In genomic region chr15:90666135-90666909, GRCh38 we compare ENCODE assay signal across 9 cellular contexts. TPM values are rescaled to one million over a fixed set of nuclear protein-coding genes. Genes with fewer than 3 reads are reported as not detected.
DNase-seq lines count a peak whose midpoint lies in the region; ATAC-seq, FAIRE-seq and TF ChIP-seq lines count a peak whose summit lies in the region.
"Had no signal": no experiment of that assay in that cellular context is flagged by ENCODE, and none has a peak within 500 bp of the region (broad histone marks: within the 10 kb centered on the region; RNA-seq: fewer than 3 reads in every experiment).

No MANE protein-coding gene starts in this region.

- H3K36me3 ChIP-seq in kidney (ENCODE audit: control insufficient read depth in 1 of 2, insufficient read depth in 2 of 2, low read length in 2 of 2) (no peaks in the 10 kb centered on the region), thyroid gland (no peaks in the 10 kb centered on the region)

- no peak for DNase-seq in activated T-cell treated with anti-CD3 and anti-CD28 coated beads, Interleukin-2, amount 50 U/mL, for 4 hours
- DNase-seq in activated T-cell treated with anti-CD3 and anti-CD28 coated beads for 4 hours: no peak
- peak; percentile 25 for DNase-seq in kidney
- no peak for DNase-seq in thyroid gland

- ATAC-seq in activated T-cell treated with anti-CD3 and anti-CD28 coated beads, Interleukin-2, amount 50 U/mL, for 4 hours: no peak
- no peak for ATAC-seq in activated T-helper 17 cell treated with anti-CD3 and anti-CD28 coated beads, Interleukin-2, amount 50 U/mL, for 72 hours (replicated peaks)
- ATAC-seq in GM18858 (IDR thresholded peaks at IDR 0.05; ENCODE audit: unreplicated experiment) (no peak), HG03565 (IDR thresholded peaks at IDR 0.05; ENCODE audit: unreplicated experiment) (no peak), HG03039 (IDR thresholded peaks at IDR 0.05; ENCODE audit: unreplicated experiment) (no peak)

- H3K9me3 ChIP-seq in kidney (ENCODE audit: control insufficient read depth in 1 of 2, low read length in 2 of 2) (no peaks in the 10 kb centered on the region), thyroid gland (no peaks in the 10 kb centered on the region)

- H3K4me3 ChIP-seq in kidney (ENCODE audit: low read length in 2 of 2) (peak overlapping the region in 1 of 2 donors; percentile 75), thyroid gland (replicated peaks in 1 of 3) (peak overlapping the region in 1 of 3 donors; percentile 71)

- peak overlapping the region; percentile 80 for H3K4me3 Mint-ChIP-seq in activated T-cell treated with anti-CD3 and anti-CD28 coated beads, Interleukin-2, amount 50 U/mL, for 4 hours
- peak overlapping the region; percentile 86 for H3K4me3 Mint-ChIP-seq in activated T-helper 17 cell treated with anti-CD3 and anti-CD28 coated beads, Interleukin-2, amount 50 U/mL, for 72 hours

- no peak for TF ChIP-seq CTCF in kidney (IDR thresholded peaks at IDR 0.05; ENCODE audit: borderline replicate concordance, extremely low read depth, insufficient read depth)
- TF ChIP-seq CTCF in thyroid gland (IDR thresholded peaks at IDR 0.05): no peak

- no peak for FAIRE-seq in kidney (lab: Jason Lieb, UNC)
- FAIRE-seq: TTC549 had no signal

- peaks cover 29% of the 10 kb centered on the region for H3K27me3 Mint-ChIP-seq in activated T-cell treated with anti-CD3 and anti-CD28 coated beads, Interleukin-2, amount 50 U/mL, for 4 hours (ENCODE audit: low read depth)
- H3K27me3 Mint-ChIP-seq in activated T-helper 17 cell treated with anti-CD3 and anti-CD28 coated beads, Interleukin-2, amount 50 U/mL, for 72 hours: peaks cover 17% of the 10 kb centered on the region

- 91 to 94% methylated on average over 14 of the region's 14 CpGs for WGBS in thyroid gland, 2 donors

- no peaks in the 10 kb centered on the region for H3K36me3 Mint-ChIP-seq in activated T-cell treated with anti-CD3 and anti-CD28 coated beads, Interleukin-2, amount 50 U/mL, for 4 hours (ENCODE audit: insufficient read depth)
- H3K36me3 Mint-ChIP-seq in activated T-helper 17 cell treated with anti-CD3 and anti-CD28 coated beads, Interleukin-2, amount 50 U/mL, for 72 hours (ENCODE audit: low read depth): no peaks in the 10 kb centered on the region

- TF ChIP-seq POLR2A in thyroid gland (IDR thresholded peaks at IDR 0.05): no peak

- H3K27me3 ChIP-seq in thyroid gland: no peaks in the 10 kb centered on the region

- H3K4me1 Mint-ChIP-seq in activated T-cell treated with anti-CD3 and anti-CD28 coated beads, Interleukin-2, amount 50 U/mL, for 4 hours (ENCODE audit: low read depth): peaks cover 33% of the 10 kb centered on the region
- peaks cover 23% of the 10 kb centered on the region for H3K4me1 Mint-ChIP-seq in activated T-helper 17 cell treated with anti-CD3 and anti-CD28 coated beads, Interleukin-2, amount 50 U/mL, for 72 hours

- H3K9ac ChIP-seq in kidney (ENCODE audit: low read length in 2 of 2): no peak overlapping the region

- H3K9me3 Mint-ChIP-seq in activated T-cell treated with anti-CD3 and anti-CD28 coated beads, Interleukin-2, amount 50 U/mL, for 4 hours: no peaks in the 10 kb centered on the region
- no peaks in the 10 kb centered on the region for H3K9me3 Mint-ChIP-seq in activated T-helper 17 cell treated with anti-CD3 and anti-CD28 coated beads, Interleukin-2, amount 50 U/mL, for 72 hours

- H3K4me1 ChIP-seq in kidney (ENCODE audit: control insufficient read depth in 1 of 2, insufficient read depth in 1 of 2, low read depth in 1 of 2, low read length in 2 of 2): no peaks in the 10 kb centered on the region
- peaks cover 6 to 22% of the 10 kb centered on the region in 2 donors for H3K4me1 ChIP-seq in thyroid gland

- peak overlapping the region; percentile 76 for H3K27ac Mint-ChIP-seq in activated T-helper 17 cell treated with anti-CD3 and anti-CD28 coated beads, Interleukin-2, amount 50 U/mL, for 72 hours

- intact Hi-C loops in kidney (cut with DNase I): no loop called here
- intact Hi-C loops in thyroid gland (cut with DNase I): no loop called here

- H3K27ac ChIP-seq in kidney (ENCODE audit: low read depth in 2 of 2, low read length in 2 of 2): no peak overlapping the region
- H3K27ac ChIP-seq in thyroid gland: peak overlapping the region; percentile 89 to 99 (median 97)

RNA-seq across cellular contexts. Expression of gene BLM, which starts 50.8 kb away (rescaled TPM):
- 10 to 100 TPM; 21.4 to 25.6 (median 23.5) TPM for total RNA-seq in activated T-cell treated with anti-CD3 and anti-CD28 coated beads, Interleukin-2, amount 50 U/mL, for 4 hours
- total RNA-seq in activated T-helper 17 cell treated with anti-CD3 and anti-CD28 coated beads, Interleukin-2, amount 50 U/mL, for 72 hours: 10 to 100 TPM; 68.2 to 81.4 TPM
- total RNA-seq in kidney: 2.8 TPM
- 1.1 TPM for polyA plus RNA-seq in kidney (ENCODE audit: insufficient read depth, low read depth, low replicate concordance)
- total RNA-seq in thyroid gland: 1 to 10 TPM in 3 of 4 donors, under 1 TPM in 1; 0.67 to 1.3 (median 1.2) TPM

Comparison
In these comparisons a context has a peak if more than half of its experiments do, and no peak if none do; other contexts are left out.
1. H3K27ac ChIP-seq: peak in thyroid gland (3 of 3); none in kidney (0 of 2).